Comparison of ENCODE assay signal across 9 cellular contexts in the genomic region with DNA sequence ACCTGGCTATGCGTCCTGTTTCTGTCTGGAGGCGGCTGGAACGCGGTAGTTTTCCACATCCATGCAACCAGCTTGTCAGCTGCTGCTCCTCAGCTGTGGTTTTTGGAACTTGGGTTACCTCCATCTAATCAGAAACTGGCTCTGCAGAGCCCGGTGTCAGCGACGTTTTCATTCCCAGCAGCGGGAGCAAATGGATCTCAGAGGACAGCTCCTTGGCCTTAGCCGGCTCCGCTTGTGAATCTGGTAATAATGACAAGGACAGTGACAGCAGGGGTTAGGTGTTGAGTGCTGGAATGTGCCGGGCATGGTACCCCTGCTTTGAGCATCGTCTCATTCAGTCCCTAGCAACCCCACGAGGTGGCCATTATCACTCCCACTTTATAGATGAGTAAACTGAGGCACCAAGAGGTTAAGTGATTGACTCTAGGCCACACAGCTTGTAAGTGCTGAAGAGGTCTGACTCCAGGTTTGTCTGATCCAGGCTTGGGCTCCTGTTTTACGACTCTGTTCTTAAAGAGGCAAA. TPM values are rescaled to one million over a fixed set of nuclear protein-coding genes. Genes with fewer than 3 reads are reported as not detected.
DNase-seq lines count a peak whose midpoint lies in the region; ATAC-seq and TF ChIP-seq lines count a peak whose summit lies in the region.
"Had no signal": no experiment of that assay in that cellular context is flagged by ENCODE, and none has a peak within 500 bp of the region (broad histone marks: within the 10 kb centered on the region; RNA-seq: fewer than 3 reads in every experiment).

No MANE protein-coding gene starts in this region.

- peak overlapping the region; percentile 90 for H3K27ac ChIP-seq in HCT116 (ENCODE audit: low read depth, low read length)
- H3K27ac ChIP-seq in VCaP = peak overlapping the region; percentile 97
- H3K27ac ChIP-seq in iPS DF 6.9 (ENCODE audit: low read length) = no peak overlapping the region
- H3K27ac ChIP-seq in spleen = peak overlapping the region in 2 of 8 donors; percentile 80 to 86
- H3K27ac ChIP-seq: cardiac muscle cell had no signal

- RAD21 ChIA-PET in HCT116 (lab: Charles Lee; ENCODE audit: low non-redundant PET in 1 of 2, low total read pairs in 2 of 2, uncharacterized antibody in 2 of 2, unreplicated experiment in 2 of 2) = interaction anchor here in 1 of 2 experiments (1.1 kb wide), 1 partner anchor 20 kb away, joined by 4 read pairs; no protein-coding TSS in a partner anchor

- TF ChIP-seq CTCF in HCT116 (IDR thresholded peaks at IDR 0.05 in 2 of 3, conservative IDR thresholded peaks at IDR 0.05 in 1 of 3; ENCODE audit: borderline replicate concordance in 1 of 3, insufficient read depth in 1 of 3, low read depth in 2 of 3, low read length in 2 of 3) (no peak), VCaP (conservative IDR thresholded peaks at IDR 0.05) (no peak), spleen (IDR thresholded peaks at IDR 0.05 in 8 of 11, conservative IDR thresholded peaks at IDR 0.05 in 3 of 11) (no peak)

- peaks cover 17% of the 10 kb centered on the region; the same call in 1 of the 2 replicates for H4K20me1 ChIP-seq in HCT116 (ENCODE audit: insufficient read depth)

- intact Hi-C loops in HCT116 (cut with micrococcal nuclease) = no loop called here
- intact Hi-C loops in spleen (cut with DNase I; ENCODE audit: low total_unique reads) = no loop called here

- H3K9me3 ChIP-seq in HCT116 (ENCODE audit: control insufficient read depth in 1 of 2, insufficient read depth in 1 of 2, low read depth in 1 of 2, low read length in 2 of 2) = no peaks in the 10 kb centered on the region
- no peaks in the 10 kb centered on the region for H3K9me3 ChIP-seq in iPS DF 6.9 (ENCODE audit: control insufficient read depth, insufficient read depth, low read length)
- H3K9me3 ChIP-seq in spleen = no peaks in the 10 kb centered on the region

- no CpG with 5 or more reads among the region's 14 CpGs for WGBS in iPS DF 6.9 (ENCODE audit: insufficient coverage, insufficient read length)
- 66 to 73% (median 68%) methylated on average over 8 to 14 of the region's 14 CpGs for WGBS in spleen, 5 donors

- ATAC-seq in HCT116 = no peak
- ATAC-seq in GM19324 (IDR thresholded peaks at IDR 0.05; ENCODE audit: low FRiP score, unreplicated experiment) = no peak
- no peak for ATAC-seq in GM18867 (IDR thresholded peaks at IDR 0.05; ENCODE audit: unreplicated experiment)

- H3K4me1 ChIP-seq in HCT116 (ENCODE audit: control insufficient read depth in 1 of 2, insufficient read depth in 2 of 2, low read length in 2 of 2) (peaks cover 46 to 65% of the 10 kb centered on the region in 2 experiments), iPS DF 6.9 (ENCODE audit: control insufficient read depth, insufficient read depth, low read length) (0 out of 2 replicates have a peak, but pooled peaks cover 2% of the 10 kb centered on the region), spleen (peaks cover 24 to 79% (median 72%) of the 10 kb centered on the region in 6 donors)

- DNase-seq in HCT116 (ENCODE audit: low read depth, low spot score) (no peak), iPS DF 6.9 (ENCODE audit: low read depth, low spot score) (no peak), spleen (no peak), AG20443 (ENCODE audit: low spot score) (no peak)
- DNase-seq: NCI-H774 had no signal

- peaks cover 63% of the 10 kb centered on the region for H3K79me2 ChIP-seq in HCT116 (ENCODE audit: insufficient read depth, low read length)

- no peak for TF ChIP-seq POLR2A in HCT116 (IDR thresholded peaks at IDR 0.05; ENCODE audit: borderline replicate concordance, extremely low read depth, insufficient read depth, insufficient read length)
- TF ChIP-seq POLR2A in spleen (IDR thresholded peaks at IDR 0.05) = no peak

- CTCF ChIA-PET in HCT116 (lab: Charles Lee) = interaction anchor here (0.8 to 1.4 kb wide), 2 partner anchors 27 to 148 kb away, joined by 3 to 7 read pairs; no protein-coding TSS in a partner anchor

- peak overlapping the region; percentile 87 for H3K4me2 ChIP-seq in HCT116 (ENCODE audit: low read length)

- H3K27me3 ChIP-seq in HCT116 (ENCODE audit: insufficient read depth, low read length) = no peaks in the 10 kb centered on the region
- peaks cover 9% of the 10 kb centered on the region; the same call in 1 of the 2 replicates for H3K27me3 ChIP-seq in iPS DF 6.9 (ENCODE audit: control insufficient read depth, insufficient read depth, low read length)
- H3K27me3 ChIP-seq in spleen (replicated peaks in 1 of 7) = peaks cover 0 to 48% (median 10%) of the 10 kb centered on the region in 7 donors

- POLR2A ChIA-PET in HCT116 (lab: Charles Lee) = interaction anchor here (1.4 kb wide), 1 partner anchor 148 kb away, joined by 3 read pairs; no protein-coding TSS in a partner anchor

- H2AFZ ChIP-seq in HCT116 (ENCODE audit: low read depth, low read length, poor library complexity, severe bottlenecking) = no peak overlapping the region

- H3K4me3 ChIP-seq in HCT116 (replicated peaks in 1 of 2; ENCODE audit: low read depth in 1 of 2, low read length in 2 of 2) (peak overlapping the region; percentile 80 to 83), iPS DF 6.9 (ENCODE audit: low read length) (peak overlapping the region; percentile 76; the same call in 1 of the 2 replicates), spleen (peak overlapping the region in 7 of 8 donors; percentile 55 to 91 (median 65))

- H3K9ac ChIP-seq in HCT116 (ENCODE audit: low read length) = peak overlapping the region; percentile 86

- TSS peak; percentile 41 for BruUV-seq in HCT116 (replicated peaks; lab: Mats Ljungman, UMichigan)

- TF ChIP-seq RAD21 in HCT116 (IDR thresholded peaks at IDR 0.05; ENCODE audit: low read depth) = no peak

- H3K36me3 ChIP-seq in HCT116 (ENCODE audit: control insufficient read depth in 1 of 2, insufficient read depth in 2 of 2, low read length in 2 of 2) (peaks cover 0 to 36% of the 10 kb centered on the region in 2 experiments; a peak in 2 of 4 replicates), iPS DF 6.9 (ENCODE audit: control insufficient read depth, insufficient read depth, low read length) (no peaks in the 10 kb centered on the region; the same call in 1 of the 2 replicates), spleen (peaks cover 0 to 4% (median 0%) of the 10 kb centered on the region in 6 donors)
- H3K36me3 ChIP-seq: cardiac muscle cell had no signal

- H3K9me2 ChIP-seq in HCT116 (ENCODE audit: insufficient read depth) = no peaks in the 10 kb centered on the region

TF ChIP-seq in HCT116, 20 proteins besides CTCF, POLR2A, EP300 and RAD21 (continues in another document):
- TF ChIP-seq, protein P1, sequence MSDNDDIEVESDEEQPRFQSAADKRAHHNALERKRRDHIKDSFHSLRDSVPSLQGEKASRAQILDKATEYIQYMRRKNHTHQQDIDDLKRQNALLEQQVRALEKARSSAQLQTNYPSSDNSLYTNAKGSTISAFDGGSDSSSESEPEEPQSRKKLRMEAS (IDR thresholded peaks at IDR 0.05) = no peak
- TF ChIP-seq ELF1 (IDR thresholded peaks at IDR 0.05; ENCODE audit: borderline replicate concordance, low read depth) = no peak
- TF ChIP-seq EGR1 (IDR thresholded peaks at IDR 0.05; ENCODE audit: low read depth) = no peak
- TF ChIP-seq SRF (IDR thresholded peaks at IDR 0.05; ENCODE audit: low read depth) = no peak
- TF ChIP-seq, protein P2, sequence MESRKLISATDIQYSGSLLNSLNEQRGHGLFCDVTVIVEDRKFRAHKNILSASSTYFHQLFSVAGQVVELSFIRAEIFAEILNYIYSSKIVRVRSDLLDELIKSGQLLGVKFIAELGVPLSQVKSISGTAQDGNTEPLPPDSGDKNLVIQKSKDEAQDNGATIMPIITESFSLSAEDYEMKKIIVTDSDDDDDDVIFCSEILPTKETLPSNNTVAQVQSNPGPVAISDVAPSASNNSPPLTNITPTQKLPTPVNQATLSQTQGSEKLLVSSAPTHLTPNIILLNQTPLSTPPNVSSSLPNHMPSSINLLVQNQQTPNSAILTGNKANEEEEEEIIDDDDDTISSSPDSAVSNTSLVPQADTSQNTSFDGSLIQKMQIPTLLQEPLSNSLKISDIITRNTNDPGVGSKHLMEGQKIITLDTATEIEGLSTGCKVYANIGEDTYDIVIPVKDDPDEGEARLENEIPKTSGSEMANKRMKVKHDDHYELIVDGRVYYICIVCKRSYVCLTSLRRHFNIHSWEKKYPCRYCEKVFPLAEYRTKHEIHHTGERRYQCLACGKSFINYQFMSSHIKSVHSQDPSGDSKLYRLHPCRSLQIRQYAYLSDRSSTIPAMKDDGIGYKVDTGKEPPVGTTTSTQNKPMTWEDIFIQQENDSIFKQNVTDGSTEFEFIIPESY (IDR thresholded peaks at IDR 0.05; ENCODE audit: extremely low read depth, insufficient replicate concordance, low read length) = no peak
- no peak for TF ChIP-seq CBX3 (IDR thresholded peaks at IDR 0.05; ENCODE audit: low read depth)
- TF ChIP-seq EZH2 (IDR thresholded peaks at IDR 0.05) = no peak
- no peak for TF ChIP-seq TCF7L2 (IDR thresholded peaks at IDR 0.05; ENCODE audit: borderline replicate concordance, extremely low read depth, insufficient read depth, insufficient read length)
- no peak for TF ChIP-seq ZNF274 (IDR thresholded peaks at IDR 0.05; ENCODE audit: low read depth, low read length)
- no peak for TF ChIP-seq SP1 (IDR thresholded peaks at IDR 0.05; ENCODE audit: low read depth)
- no peak for TF ChIP-seq YY1 (IDR thresholded peaks at IDR 0.05; ENCODE audit: extremely low read depth, insufficient replicate concordance, low read depth, low read length)
- TF ChIP-seq JUND (IDR thresholded peaks at IDR 0.05) = no peak
- no peak for TF ChIP-seq EZH2phosphoT487 (IDR thresholded peaks at IDR 0.05; ENCODE audit: borderline replicate concordance)

RNA-seq across cellular contexts. Expression of a gene that starts 1.3 kb away (rescaled TPM):
- total RNA-seq in HCT116 (2021; ENCODE audit: unreplicated experiment) (107 TPM), spleen (10 to 100 TPM in 2 of 7 donors, 1 to 10 TPM in 5; 2.9 to 16.3 (median 7.1) TPM)
- polyA plus RNA-seq in HCT116 (2012) = 119 and 125 TPM in 2 replicates
- polyA plus RNA-seq in spleen = 1 to 10 TPM; 4.7 to 7.7 (median 5.9) TPM
